In the genomic region with DNA sequence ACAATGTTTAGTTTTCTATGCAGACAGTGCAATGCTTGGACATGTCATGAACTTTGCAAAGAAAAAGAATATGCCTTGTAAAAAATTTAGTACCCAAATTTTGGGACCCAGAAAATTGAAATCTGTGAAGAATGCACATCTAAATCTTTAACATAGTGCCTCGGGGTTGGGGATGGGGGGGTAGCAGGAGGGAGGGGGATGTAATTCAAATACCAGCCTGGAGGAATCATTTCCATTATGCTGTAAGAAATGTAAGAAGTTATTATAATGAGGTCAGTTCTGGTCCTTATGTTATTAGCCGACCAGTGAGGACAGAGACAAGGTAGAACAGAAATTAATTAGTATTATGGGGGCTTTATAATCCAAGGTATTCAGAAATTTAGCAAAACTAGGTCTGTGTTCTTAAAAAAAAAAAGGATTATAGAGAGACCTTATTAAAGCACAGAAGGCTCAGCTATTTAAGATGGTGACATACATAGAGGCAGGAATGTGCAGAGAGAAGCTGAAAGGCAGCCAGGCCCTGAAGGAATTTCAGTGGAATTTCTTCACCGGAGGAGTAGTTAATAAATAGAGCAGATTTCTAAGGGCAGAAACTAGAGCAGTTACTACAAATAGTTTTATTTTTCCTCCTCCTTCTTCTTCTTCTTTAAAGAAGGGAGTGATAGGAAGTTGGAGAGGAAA, we compare ENCODE assay signal across 11 cellular contexts.
DNase-seq lines count a peak whose midpoint lies in the region; ATAC-seq and TF ChIP-seq lines count a peak whose summit lies in the region.
"Had no signal": no experiment of that assay in that cellular context is flagged by ENCODE, and none has a peak within 500 bp of the region (broad histone marks: within the 10 kb centered on the region; RNA-seq: fewer than 3 reads in every experiment).

No MANE protein-coding gene starts in this region.

- H3K36me3 ChIP-seq in heart right ventricle (no peaks in the 10 kb centered on the region), rectal smooth muscle tissue (ENCODE audit: control insufficient read depth, insufficient read depth, low read length) (no peaks in the 10 kb centered on the region)

- H3K27me3 ChIP-seq in heart right ventricle = no peaks in the 10 kb centered on the region
- H3K27me3 ChIP-seq in rectal smooth muscle tissue (ENCODE audit: control insufficient read depth, insufficient read depth, low read length) = no peaks in the 10 kb centered on the region
- peaks cover 0 to 3% (median 0%) of the 10 kb centered on the region in 45 donors for H3K27me3 ChIP-seq in dorsolateral prefrontal cortex

- H3K4me3 ChIP-seq in heart right ventricle (no peak overlapping the region), rectal smooth muscle tissue (ENCODE audit: low read length) (no peak overlapping the region), dorsolateral prefrontal cortex (no peak overlapping the region)

- H3K4me1 ChIP-seq in heart right ventricle (peaks cover 0 to 38% (median 29%) of the 10 kb centered on the region in 9 donors), rectal smooth muscle tissue (ENCODE audit: control insufficient read depth, insufficient read depth, low read length) (peaks cover 17% of the 10 kb centered on the region)

- peaks cover 0 to 7% (median 0%) of the 10 kb centered on the region in 11 donors for H3K9me3 ChIP-seq in heart right ventricle

- intact Hi-C loops in heart right ventricle (cut with DNase I) (loop anchor here in 2 of 10 donors (10.0 kb wide), 2 partner anchors 158 to 332 kb away; no protein-coding TSS in a partner anchor), dorsolateral prefrontal cortex (cut with DNase I) (no loop called here)

- 29 to 45% methylated on average over 3 of the region's 3 CpGs for WGBS in heart right ventricle, 2 donors

- TF ChIP-seq CTCF in heart right ventricle (IDR thresholded peaks at IDR 0.05) (no peak), dorsolateral prefrontal cortex (IDR thresholded peaks at IDR 0.05 in 54 of 56, conservative IDR thresholded peaks at IDR 0.05 in 2 of 56; ENCODE audit: low read depth in 1 of 56, partially characterized antibody in 56 of 56) (no peak)

- peak overlapping the region; percentile 5 to 77 (median 55) for H3K27ac ChIP-seq in heart right ventricle
- H3K27ac ChIP-seq in rectal smooth muscle tissue (ENCODE audit: low read depth, low read length) = peak overlapping the region; percentile 66
- H3K27ac ChIP-seq in dorsolateral prefrontal cortex = peak overlapping the region in 3 of 59 donors; percentile 3 to 15 (median 13)

- H3K9ac ChIP-seq in rectal smooth muscle tissue (ENCODE audit: low read length) = no peak overlapping the region

- peak; percentile 36 for DNase-seq in ELF-1 (ENCODE audit: low read depth, low spot score)
- peak; percentile 81 for DNase-seq in amniotic epithelial cell (ENCODE audit: low read depth)
- DNase-seq in heart right ventricle = no peak
- DNase-seq in cerebellum (ENCODE audit: low spot score) = no peak
- no peak for DNase-seq in NCI-H1105 (lab: John Stamatoyannopoulos, UW)
- DNase-seq in dorsolateral prefrontal cortex = no peak
- DNase-seq: activated naive CD8-positive, alpha-beta T cell treated with anti-CD3 and anti-CD28 coated beads for 36 hours; DMS79 had no signal

- ATAC-seq in heart right ventricle (peak in 4 of 8 donors; percentile 46 to 72 (median 56)), HG02884 (IDR thresholded peaks at IDR 0.05; ENCODE audit: unreplicated experiment) (no peak)
- ATAC-seq: left lobe of liver had no signal

Comparison
In these comparisons a context has a peak if more than half of its experiments do, and no peak if none do; other contexts are left out.
1. DNase-seq: peak in ELF-1 (single experiment) and amniotic epithelial cell (single experiment); none in heart right ventricle (0 of 2), cerebellum (single experiment), NCI-H1105 (single experiment) and dorsolateral prefrontal cortex (0 of 10).